13 cellular contexts compared by ENCODE assay signal in genomic region chr18:24055009-24055804, GRCh38. TPM values are rescaled to one million over a fixed set of nuclear protein-coding genes. Genes with fewer than 3 reads are reported as not detected.
DNase-seq lines count a peak whose midpoint lies in the region; ATAC-seq and TF ChIP-seq lines count a peak whose summit lies in the region.
"Had no signal": no experiment of that assay in that cellular context is flagged by ENCODE, and none has a peak within 500 bp of the region (broad histone marks: within the 10 kb centered on the region; RNA-seq: fewer than 3 reads in every experiment).

No MANE protein-coding gene starts in this region.

- H3K27me3 ChIP-seq in ACC112 (ENCODE audit: insufficient read depth, low read length) (no peaks in the 10 kb centered on the region), KMS-11 (ENCODE audit: insufficient read depth, low read depth) (no peaks in the 10 kb centered on the region), foreskin keratinocyte (no peaks in the 10 kb centered on the region), GM23248 (replicated peaks; ENCODE audit: insufficient read depth) (no peaks in the 10 kb centered on the region), H7 (ENCODE audit: control insufficient read depth, insufficient read depth, low read length) (no peaks in the 10 kb centered on the region)
- H3K27me3 ChIP-seq: right atrium auricular region had no signal

- peak overlapping the region; percentile 92 for H3K4me2 ChIP-seq in KMS-11
- H3K4me2 ChIP-seq in GM23248 (ENCODE audit: unreplicated experiment), result no peak overlapping the region
- H3K4me2 ChIP-seq: PC-9 had no signal

- H3K4me3 ChIP-seq in ACC112 (ENCODE audit: low read depth, low read length) (peak overlapping the region; percentile 35; the same call in 1 of the 2 replicates), KMS-11 (IDR thresholded peaks at IDR 0.05; ENCODE audit: insufficient read depth, low read depth, low read length) (no peak overlapping the region), GM23248 (no peak overlapping the region), H7 (ENCODE audit: insufficient read depth, low read depth, low read length) (no peak overlapping the region)
- H3K4me3 ChIP-seq: PC-9, right atrium auricular region had no signal

- H3K36me3 ChIP-seq in ACC112 (ENCODE audit: insufficient read depth, low read length), result no peaks in the 10 kb centered on the region
- H3K36me3 ChIP-seq in KMS-11 (ENCODE audit: insufficient read depth), result no peaks in the 10 kb centered on the region
- H3K36me3 ChIP-seq in GM23248 (ENCODE audit: low read depth), result no peaks in the 10 kb centered on the region
- H3K36me3 ChIP-seq in H7 (replicated peaks; ENCODE audit: control insufficient read depth, insufficient read depth, low read length), result no peaks in the 10 kb centered on the region
- H3K36me3 ChIP-seq: right atrium auricular region had no signal

- H3K4me1 ChIP-seq in ACC112 (ENCODE audit: control insufficient read depth, insufficient read depth, low read length, unreplicated experiment), result peaks cover 38% of the 10 kb centered on the region
- H3K4me1 ChIP-seq in KMS-11 (ENCODE audit: low read depth, poor library complexity, severe bottlenecking), result peaks cover 53% of the 10 kb centered on the region
- H3K4me1 ChIP-seq in foreskin keratinocyte, result peaks cover 36% of the 10 kb centered on the region
- peaks cover 10% of the 10 kb centered on the region; the same call in 1 of the 2 replicates for H3K4me1 ChIP-seq in GM23248 (ENCODE audit: insufficient read depth)

- H3K9me3 ChIP-seq in GM23248 (ENCODE audit: low read depth), result no peaks in the 10 kb centered on the region
- H3K9me3 ChIP-seq: right atrium auricular region had no signal

- peak; percentile 48 for ATAC-seq in GM18502 (IDR thresholded peaks at IDR 0.05; ENCODE audit: poor library complexity, unreplicated experiment)
- ATAC-seq in foreskin keratinocyte, result no peak

- DNase-seq in foreskin keratinocyte (no peak), AG08396 (ENCODE audit: low spot score) (no peak), GM23248 (no peak), H7 (no peak)
- no peak for DNase-seq in effector CD8-positive, alpha-beta T cell (lab: John Stamatoyannopoulos, UW)
- DNase-seq: effector CD4-positive, alpha-beta T cell; foreskin melanocyte; PC-9; T-helper 1 cell had no signal

- peaks cover 14% of the 10 kb centered on the region; the same call in 1 of the 2 replicates for H3F3A ChIP-seq in GM23248 (ENCODE audit: insufficient read depth)

- H2AFZ ChIP-seq in ACC112 (ENCODE audit: low read length, unreplicated experiment) (no peak overlapping the region), KMS-11 (ENCODE audit: low read depth) (no peak overlapping the region), GM23248 (no peak overlapping the region)
- H2AFZ ChIP-seq: PC-9 had no signal

- H3K9me2 ChIP-seq in GM23248 (ENCODE audit: insufficient read depth), result no peaks in the 10 kb centered on the region

- H3K27ac ChIP-seq in ACC112 (ENCODE audit: low read depth, low read length) (no peak overlapping the region), KMS-11 (peak overlapping the region; percentile 33; the same call in 1 of the 2 replicates), foreskin keratinocyte (peak overlapping the region; percentile 41), GM23248 (no peak overlapping the region)
- H3K27ac ChIP-seq: PC-9 had no signal

- WGBS in GM23248 (ENCODE audit: low coverage in 1 of 2, low lambda C conversion rate in 2 of 2, missing lambda C conversion rate in 2 of 2), 2 experiments, result 71 to 72% methylated on average over 3 of the region's 3 CpGs

- in situ Hi-C loops in GM23248 (cut with MboI), result no loop called here

- H4K20me1 ChIP-seq in KMS-11 (ENCODE audit: insufficient read depth), result no peaks in the 10 kb centered on the region
- H4K20me1 ChIP-seq in GM23248 (ENCODE audit: insufficient read depth), result no peaks in the 10 kb centered on the region

- no peak for TF ChIP-seq CTCF in KMS-11 (conservative IDR thresholded peaks at IDR 0.05; ENCODE audit: low read depth, low read length)
- TF ChIP-seq CTCF in foreskin keratinocyte (conservative IDR thresholded peaks at IDR 0.05), result no peak

- H3K79me2 ChIP-seq in ACC112 (ENCODE audit: control insufficient read depth, insufficient read depth, low read length, unreplicated experiment), result peaks cover 6% of the 10 kb centered on the region
- H3K79me2 ChIP-seq in KMS-11 (ENCODE audit: insufficient read depth, low read depth), result no peaks in the 10 kb centered on the region
- peaks cover 78% of the 10 kb centered on the region for H3K79me2 ChIP-seq in GM23248 (ENCODE audit: insufficient read depth)

- no peak overlapping the region for H3K9ac ChIP-seq in KMS-11
- H3K9ac ChIP-seq in GM23248, result no peak overlapping the region

RNA-seq across cellular contexts. Expression of gene TTC39C, which starts 40.7 kb away (rescaled TPM):
- 15.9 and 16.9 TPM in 2 replicates for total RNA-seq in foreskin keratinocyte
- polyA plus RNA-seq in foreskin keratinocyte (13.3 and 16.0 TPM in 2 replicates), GM23248 (2016; fragmentation: Nextera tagmentation; extraction: Ambion mirVana) (15.7 and 17.3 TPM in 2 replicates)
- 24.3 and 24.4 TPM in 2 replicates for total RNA-seq in GM23248 (2014; rRNA removed; shearing (Covaris generic))
- 16.2 and 17.4 TPM in 2 replicates for total RNA-seq in H7 (2014; rRNA removed; shearing (Covaris generic))

Comparison
In these comparisons a context has a peak if more than half of its experiments do, and no peak if none do; other contexts are left out.
1. H3K27ac ChIP-seq: peak in KMS-11 (single experiment) and foreskin keratinocyte (single experiment); none in ACC112 (single experiment) and GM23248 (single experiment).